In the genomic region with DNA sequence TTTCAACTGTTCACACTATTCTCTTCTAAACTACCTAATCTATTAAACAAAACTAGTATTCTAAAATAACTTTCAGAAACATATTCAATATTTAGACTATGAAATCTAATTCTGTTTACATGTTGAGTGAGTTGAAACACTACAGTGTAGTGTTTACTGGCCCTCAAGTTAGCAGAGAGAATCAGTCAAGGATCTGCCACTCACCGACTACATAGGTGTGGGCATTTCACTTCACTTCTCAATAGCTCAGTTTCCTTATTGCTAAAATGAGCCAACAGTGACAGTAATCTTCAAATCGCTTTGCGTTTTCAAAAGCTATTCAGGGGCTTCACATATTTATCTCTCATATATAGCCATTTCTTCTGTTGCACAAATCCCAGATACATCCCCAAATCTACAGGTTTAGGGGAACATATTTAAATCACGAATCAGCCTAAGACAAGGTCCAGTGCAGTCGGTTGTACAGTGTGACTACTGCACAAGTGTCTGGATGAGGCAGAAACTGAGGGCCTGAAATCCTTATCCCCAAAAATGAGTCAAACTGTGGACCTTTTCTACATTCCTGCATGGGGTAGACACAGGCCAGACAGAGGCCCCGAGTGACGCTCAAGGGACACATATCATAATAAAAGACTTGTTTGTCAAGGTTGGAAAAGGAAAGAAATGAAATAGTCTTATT, we compare ENCODE assay signal across 19 cellular contexts.
DNase-seq lines count a peak whose midpoint lies in the region; ATAC-seq and TF ChIP-seq lines count a peak whose summit lies in the region.
"Had no signal": no experiment of that assay in that cellular context is flagged by ENCODE, and none has a peak within 500 bp of the region (broad histone marks: within the 10 kb centered on the region; RNA-seq: fewer than 3 reads in every experiment).

No MANE protein-coding gene starts in this region.

- in situ Hi-C loops in brain microvascular endothelial cell (cut with HindIII; ENCODE audit: low pct_ligation_motif_present, low sequenced_read_pairs), result no loop called here

- no peak for TF ChIP-seq CTCF in HFFc6 (IDR thresholded peaks at IDR 0.05)
- TF ChIP-seq CTCF in brain microvascular endothelial cell (IDR thresholded peaks at IDR 0.05; ENCODE audit: low read depth, low read length, missing control alignments), result no peak
- no peak for TF ChIP-seq CTCF in left lung (IDR thresholded peaks at IDR 0.05)
- no peak for TF ChIP-seq CTCF in upper lobe of right lung (IDR thresholded peaks at IDR 0.05)

- H3K27ac ChIP-seq in brain microvascular endothelial cell (peak overlapping the region; percentile 70), left lung (no peak overlapping the region), upper lobe of right lung (no peak overlapping the region)
- H3K27ac ChIP-seq: dorsolateral prefrontal cortex, esophagus squamous epithelium, KMS-11, testis had no signal

- no peaks in the 10 kb centered on the region for H3K27me3 Mint-ChIP-seq in HFFc6 (ENCODE audit: insufficient read depth)

- H3K4me1 Mint-ChIP-seq in HFFc6 (ENCODE audit: low read depth), result peaks cover 67% of the 10 kb centered on the region

- H3K27me3 ChIP-seq in brain microvascular endothelial cell (replicated peaks) (no peaks in the 10 kb centered on the region), left lung (no peaks in the 10 kb centered on the region), upper lobe of right lung (no peaks in the 10 kb centered on the region)
- H3K27me3 ChIP-seq: dorsolateral prefrontal cortex, esophagus squamous epithelium, testis had no signal

- peaks cover 3% of the 10 kb centered on the region in 2 donors for H3K4me1 ChIP-seq in left lung
- peaks cover 9% of the 10 kb centered on the region for H3K4me1 ChIP-seq in upper lobe of right lung
- H3K4me1 ChIP-seq: testis had no signal

- intact Hi-C loops in left lung (cut with DNase I), result no loop called here
- intact Hi-C loops in upper lobe of right lung (cut with DNase I), result no loop called here

- peak overlapping the region; percentile 55 for H3K27ac Mint-ChIP-seq in HFFc6
- H3K27ac Mint-ChIP-seq: T-helper 1 cell treated with Interleukin-12 subunit alpha and Interleukin-12 subunit beta and Interleukin-4 antibody, amounts not matched to agents 30 μg/mL and 1 μg/mL, for 36 hours had no signal

- H3K9me3 Mint-ChIP-seq in HFFc6, result no peaks in the 10 kb centered on the region
- H3K9me3 Mint-ChIP-seq: T-helper 1 cell treated with Interleukin-12 subunit alpha and Interleukin-12 subunit beta and Interleukin-4 antibody, amounts not matched to agents 30 μg/mL and 1 μg/mL, for 36 hours had no signal

- ATAC-seq in left lung (peak; percentile 91), upper lobe of right lung (peak; percentile 68), GM18868 (IDR thresholded peaks at IDR 0.05; ENCODE audit: unreplicated experiment) (no peak), GM18520 (IDR thresholded peaks at IDR 0.05; ENCODE audit: unreplicated experiment) (no peak)
- ATAC-seq: Right ventricle myocardium inferior had no signal

- H3K4me3 Mint-ChIP-seq in HFFc6, result peak overlapping the region; percentile 38
- H3K4me3 Mint-ChIP-seq: T-helper 1 cell treated with Interleukin-12 subunit alpha and Interleukin-12 subunit beta and Interleukin-4 antibody, amounts not matched to agents 30 μg/mL and 1 μg/mL, for 36 hours had no signal

- H3K9me3 ChIP-seq in left lung (no peaks in the 10 kb centered on the region), upper lobe of right lung (no peaks in the 10 kb centered on the region)
- H3K9me3 ChIP-seq: esophagus squamous epithelium, testis had no signal

- no peak overlapping the region for H3K4me3 ChIP-seq in brain microvascular endothelial cell (ENCODE audit: low read depth, low read length)
- no peak overlapping the region for H3K4me3 ChIP-seq in left lung
- H3K4me3 ChIP-seq in upper lobe of right lung, result no peak overlapping the region
- H3K4me3 ChIP-seq: dorsolateral prefrontal cortex, esophagus squamous epithelium, testis had no signal

- H3K36me3 ChIP-seq in brain microvascular endothelial cell (replicated peaks) (no peaks in the 10 kb centered on the region), left lung (no peaks in the 10 kb centered on the region), upper lobe of right lung (no peaks in the 10 kb centered on the region)
- H3K36me3 ChIP-seq: esophagus squamous epithelium had no signal

- no peaks in the 10 kb centered on the region for H3K36me3 Mint-ChIP-seq in HFFc6 (ENCODE audit: low read depth)

- DNase-seq in HFFc6, result peak; percentile 38
- peak; percentile 83 for DNase-seq in brain microvascular endothelial cell
- no peak for DNase-seq in left lung
- no peak for DNase-seq in upper lobe of right lung
- DNase-seq in HuH-7.5 (ENCODE audit: low spot score), result no peak
- DNase-seq: activated naive CD4-positive, alpha-beta T cell treated with Interleukin-2 at 50 U/mL for 16 hours; DMS79; dorsolateral prefrontal cortex; esophagus squamous epithelium; kidney; NCI-H1105; NK-92 treated with Interleukin-12 subunit alpha and Interleukin-12 subunit beta, amount 100 ng/mL, for 24 hours; stimulated activated CD4-positive, alpha-beta T cell treated with anti-CD3 and anti-CD28 coated beads, Interleukin-2, amount 100 ng/mL, for 48 hours; testis had no signal

Comparison
In these comparisons a context has a peak if more than half of its experiments do, and no peak if none do; other contexts are left out.
1. DNase-seq: peak in HFFc6 (single experiment) and brain microvascular endothelial cell (single experiment); none in left lung (0 of 2), upper lobe of right lung (single experiment) and HuH-7.5 (single experiment).
2. ATAC-seq: peak in left lung (single experiment) and upper lobe of right lung (single experiment); none in GM18868 (single experiment) and GM18520 (single experiment).